ENCODE assay signal across 18 cellular contexts in the genomic region with DNA sequence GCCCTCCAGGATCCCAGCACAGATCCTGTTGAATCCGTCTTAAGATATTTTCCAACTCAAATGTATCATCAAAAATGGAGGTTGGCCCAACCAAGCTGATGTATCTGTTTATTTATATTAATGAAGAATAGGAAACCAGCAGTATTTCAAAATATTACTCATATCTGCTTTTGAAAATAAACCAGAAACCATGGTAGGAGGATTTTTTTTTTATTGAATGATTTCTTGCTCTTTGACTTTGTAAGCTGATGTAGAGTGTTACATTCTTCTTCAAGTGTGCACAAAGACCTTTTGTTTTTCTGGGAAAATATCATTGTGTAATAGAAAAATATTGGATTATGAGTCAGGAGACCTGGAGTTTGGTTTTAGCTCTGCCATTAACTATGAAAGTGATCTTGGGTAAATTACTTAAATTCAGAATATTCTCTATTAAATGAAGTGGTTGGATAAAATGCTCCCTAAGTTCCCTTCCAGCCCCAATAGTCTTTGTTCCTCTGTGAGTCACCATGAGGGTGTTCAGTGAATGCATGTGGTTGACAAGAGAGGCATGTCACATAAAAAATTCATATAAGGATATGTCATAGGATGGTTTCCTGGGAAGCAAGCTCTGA.
DNase-seq lines count a peak whose midpoint lies in the region; TF ChIP-seq lines count a peak whose summit lies in the region.
"Had no signal": no experiment of that assay in that cellular context is flagged by ENCODE, and none has a peak within 500 bp of the region (broad histone marks: within the 10 kb centered on the region; RNA-seq: fewer than 3 reads in every experiment).

No MANE protein-coding gene starts in this region.

- H3K36me3 Mint-ChIP-seq in HFFc6 (ENCODE audit: low read depth) = no peaks in the 10 kb centered on the region

- no peak for TF ChIP-seq CTCF in AG04449 (IDR thresholded peaks at IDR 0.05; ENCODE audit: insufficient read depth, low read length, missing control alignments)
- TF ChIP-seq CTCF in HFFc6 (IDR thresholded peaks at IDR 0.05) = no peak
- TF ChIP-seq CTCF in brain microvascular endothelial cell (IDR thresholded peaks at IDR 0.05; ENCODE audit: low read depth, low read length, missing control alignments) = no peak
- no peak for TF ChIP-seq CTCF in hepatocyte (IDR thresholded peaks at IDR 0.05; ENCODE audit: poor library complexity)

- H3K27ac ChIP-seq in brain microvascular endothelial cell (peak overlapping the region; percentile 98), hepatocyte (peak overlapping the region; percentile 32)
- H3K27ac ChIP-seq: parathyroid adenoma, VCaP had no signal

- H3K4me3 ChIP-seq in AG04449 (ENCODE audit: low read depth, low read length) (no peak overlapping the region), brain microvascular endothelial cell (ENCODE audit: low read depth, low read length) (no peak overlapping the region), hepatocyte (no peak overlapping the region)
- H3K4me3 ChIP-seq: heart left ventricle had no signal

- H3K27me3 ChIP-seq in brain microvascular endothelial cell (replicated peaks) (no peaks in the 10 kb centered on the region), hepatocyte (no peaks in the 10 kb centered on the region)
- H3K27me3 ChIP-seq: heart left ventricle had no signal

- no peaks in the 10 kb centered on the region for H4K20me1 ChIP-seq in hepatocyte (ENCODE audit: insufficient read depth, poor library complexity, severe bottlenecking)

- 88% methylated on average over 1 of the region's 1 CpG for WGBS in hepatocyte (ENCODE audit: low lambda C conversion rate, missing lambda C conversion rate)

- no peaks in the 10 kb centered on the region for H3K27me3 Mint-ChIP-seq in HFFc6 (ENCODE audit: insufficient read depth)
- H3K27me3 Mint-ChIP-seq: activated naive CD8-positive, alpha-beta T cell had no signal

- H3K4me3 Mint-ChIP-seq in HFFc6 = no peak overlapping the region; the same call in 1 of the 2 replicates
- H3K4me3 Mint-ChIP-seq: activated naive CD8-positive, alpha-beta T cell had no signal

- no peaks in the 10 kb centered on the region for H3K9me3 Mint-ChIP-seq in HFFc6

- H3K27ac Mint-ChIP-seq in HFFc6 = peak overlapping the region; percentile 39
- H3K27ac Mint-ChIP-seq: activated naive CD8-positive, alpha-beta T cell had no signal

- CTCF ChIA-PET in AG04449 (lab: Yijun Ruan, JAX) = interaction anchor here (0.8 to 1.2 kb wide), 4 partner anchors 35 to 292 kb away, joined by 3 to 4 read pairs (median 4); no protein-coding TSS in a partner anchor

- in situ Hi-C loops in brain microvascular endothelial cell (cut with HindIII; ENCODE audit: low pct_ligation_motif_present, low sequenced_read_pairs) = no loop called here

- H2AFZ ChIP-seq in hepatocyte = no peak overlapping the region
- H2AFZ ChIP-seq: parathyroid adenoma had no signal

- DNase-seq in AG04449 (ENCODE audit: low read depth, low spot score) = peak; percentile 52
- DNase-seq in HFFc6 = peak; percentile 68
- DNase-seq in brain microvascular endothelial cell = peak; percentile 85
- DNase-seq in hepatocyte (ENCODE audit: low spot score) = no peak
- no peak for DNase-seq in NCI-H1105 (lab: John Stamatoyannopoulos, UW)
- DNase-seq in activated gamma-delta T cell treated with Interleukin-2 at 50 U/mL for 16 hours = no peak
- DNase-seq in amygdala (lab: John Stamatoyannopoulos, UW) = no peak
- DNase-seq in activated gamma-delta T cell (lab: John Stamatoyannopoulos, UW) = no peak
- DNase-seq: AML-193; DND-41; heart left ventricle; KG1; NCI-H187; NCI-H748 treated with DMSO at 0.1 percent for 48 hours; stimulated activated CD4-positive, alpha-beta T cell treated with anti-CD3 and anti-CD28 coated beads, Interleukin-2, amount 100 ng/mL, for 24 hours had no signal

- no peaks in the 10 kb centered on the region for H3K9me2 ChIP-seq in hepatocyte (replicated peaks; ENCODE audit: insufficient read depth)

- H3K4me1 Mint-ChIP-seq in HFFc6 (ENCODE audit: low read depth) = peaks cover 30% of the 10 kb centered on the region

- H3K36me3 ChIP-seq in brain microvascular endothelial cell (replicated peaks) (no peaks in the 10 kb centered on the region), hepatocyte (replicated peaks; ENCODE audit: insufficient read depth, low read depth) (no peaks in the 10 kb centered on the region)
- H3K36me3 ChIP-seq: heart left ventricle had no signal

- H3K4me2 ChIP-seq in hepatocyte = no peak overlapping the region

- H3K4me1 ChIP-seq in hepatocyte (ENCODE audit: insufficient read depth) = no peaks in the 10 kb centered on the region
- H3K4me1 ChIP-seq: parathyroid adenoma had no signal

- H3K9me3 ChIP-seq in hepatocyte (ENCODE audit: low read depth) = no peaks in the 10 kb centered on the region
- H3K9me3 ChIP-seq: heart left ventricle had no signal

- POLR2A ChIA-PET in AG04449 (lab: Yijun Ruan, JAX) = interaction anchor here (0.7 to 1.3 kb wide), 3 partner anchors 35 to 387 kb away, joined by 3 to 5 read pairs (median 4); no protein-coding TSS in a partner anchor

- no peaks in the 10 kb centered on the region for H3K79me2 ChIP-seq in hepatocyte
- H3K79me2 ChIP-seq: parathyroid adenoma had no signal

Comparison
In these comparisons a context has a peak if more than half of its experiments do, and no peak if none do; other contexts are left out.
1. DNase-seq: peak in AG04449 (single experiment), HFFc6 (single experiment) and brain microvascular endothelial cell (single experiment); none in hepatocyte (single experiment), NCI-H1105 (single experiment), activated gamma-delta T cell treated with Interleukin-2 at 50 U/mL for 16 hours (single experiment), amygdala (0 of 56) and activated gamma-delta T cell (single experiment).